In genomic region chr14:23182372-23183014, GRCh38 we compare ENCODE assay signal across 8 cellular contexts. TPM values are rescaled to one million over a fixed set of nuclear protein-coding genes. Genes with fewer than 3 reads are reported as not detected.
A peak's percentile ranks its signal among the peaks of the same experiment; 100 is the strongest.
DNase-seq lines count a peak whose midpoint lies in the region; ATAC-seq and TF ChIP-seq lines count a peak whose summit lies in the region.

No MANE protein-coding gene starts in this region.

- no peaks in the 10 kb centered on the region for H3K36me3 ChIP-seq in upper lobe of right lung

- no peaks in the 10 kb centered on the region for H3K27me3 ChIP-seq in upper lobe of right lung

- no peaks in the 10 kb centered on the region for H3K9me3 Mint-ChIP-seq in nephron progenitor cell

- no peaks in the 10 kb centered on the region for H3K36me3 Mint-ChIP-seq in nephron progenitor cell (ENCODE audit: low read depth)

- H3K4me3 ChIP-seq in fibroblast of the aortic adventitia (ENCODE audit: low read depth, low read length): peak overlapping the region; percentile 63
- peak overlapping the region; percentile 51 for H3K4me3 ChIP-seq in upper lobe of right lung

- H3K9me3 ChIP-seq in upper lobe of right lung: no peaks in the 10 kb centered on the region

- DNase-seq in activated CD4-positive, CD25-positive, alpha-beta regulatory T cell treated with anti-CD3 and anti-CD28 coated beads, Interleukin-2, amount 50 U/mL, for 72 hours: no peak
- DNase-seq in activated CD8-positive, alpha-beta memory T cell treated with anti-CD3 and anti-CD28 coated beads for 24 hours: peak; percentile 71
- no peak for DNase-seq in fibroblast of the aortic adventitia (ENCODE audit: low read depth)
- DNase-seq in nephron progenitor cell: peak; percentile 66
- DNase-seq in upper lobe of right lung: peak; percentile 82
- no peak for DNase-seq in COR-L47 (lab: John Stamatoyannopoulos, UW)

- peak; percentile 67 to 68 for ATAC-seq in activated CD4-positive, CD25-positive, alpha-beta regulatory T cell treated with anti-CD3 and anti-CD28 coated beads, Interleukin-2, amount 50 U/mL, for 24 hours
- ATAC-seq in upper lobe of right lung (peak; percentile 89), HG03354 (IDR thresholded peaks at IDR 0.05; ENCODE audit: poor library complexity, severe bottlenecking, unreplicated experiment) (no peak)

- no peak overlapping the region for H3K4me3 Mint-ChIP-seq in nephron progenitor cell

- H3K27me3 Mint-ChIP-seq in nephron progenitor cell (ENCODE audit: low read depth, poor library complexity): peaks cover 9% of the 10 kb centered on the region

- intact Hi-C loops in upper lobe of right lung (cut with DNase I): no loop called here

- peaks cover 15% of the 10 kb centered on the region for H3K4me1 ChIP-seq in upper lobe of right lung

- no peak overlapping the region for H3K27ac Mint-ChIP-seq in nephron progenitor cell

- H3K4me1 Mint-ChIP-seq in nephron progenitor cell: peaks cover 29% of the 10 kb centered on the region

- no peak for TF ChIP-seq CTCF in fibroblast of the aortic adventitia (IDR thresholded peaks at IDR 0.05; ENCODE audit: insufficient read depth, low read length)
- no peak for TF ChIP-seq CTCF in nephron progenitor cell (IDR thresholded peaks at IDR 0.05)
- no peak for TF ChIP-seq CTCF in upper lobe of right lung (IDR thresholded peaks at IDR 0.05)

- peak overlapping the region; percentile 18 for H3K27ac ChIP-seq in upper lobe of right lung

RNA-seq across cellular contexts. Expression of gene SLC7A8, which starts 1.0 kb away (rescaled TPM):
- total RNA-seq in fibroblast of the aortic adventitia (ENCODE audit: low replicate concordance) (11.7 and 37.5 TPM in 2 replicates), upper lobe of right lung (49.8 TPM)

RNA-seq across cellular contexts. Expression of gene RNF212B, which starts 55.2 kb away (rescaled TPM):
- not detected in 2 replicates for total RNA-seq in fibroblast of the aortic adventitia (ENCODE audit: low replicate concordance)
- total RNA-seq in upper lobe of right lung: not detected

Comparison
In these comparisons a context has a peak if more than half of its experiments do, and no peak if none do; other contexts are left out.
1. DNase-seq: peak in activated CD8-positive, alpha-beta memory T cell treated with anti-CD3 and anti-CD28 coated beads for 24 hours (single experiment), nephron progenitor cell (single experiment) and upper lobe of right lung (single experiment); none in activated CD4-positive, CD25-positive, alpha-beta regulatory T cell treated with anti-CD3 and anti-CD28 coated beads, Interleukin-2, amount 50 U/mL, for 72 hours (single experiment), fibroblast of the aortic adventitia (single experiment) and COR-L47 (single experiment).